ENCODE assay signal across 11 cellular contexts in genomic region chr3:9820944-9821343, GRCh38. TPM values are rescaled to one million over a fixed set of nuclear protein-coding genes. Genes with fewer than 3 reads are reported as not detected.
DNase-seq lines count a peak whose midpoint lies in the region; ATAC-seq, FAIRE-seq and TF ChIP-seq lines count a peak whose summit lies in the region.
"Had no signal": no experiment of that assay in that cellular context is flagged by ENCODE, and none has a peak within 500 bp of the region (broad histone marks: within the 10 kb centered on the region; RNA-seq: fewer than 3 reads in every experiment).

No MANE protein-coding gene starts in this region.

- H3K4me1 ChIP-seq in GM12878 (ENCODE audit: control insufficient read depth, insufficient read depth, low read length), result no peaks in the 10 kb centered on the region
- H3K4me1 ChIP-seq in right lobe of liver, result no peaks in the 10 kb centered on the region
- no peaks in the 10 kb centered on the region for H3K4me1 ChIP-seq in upper lobe of left lung
- H3K4me1 ChIP-seq: colonic mucosa had no signal

- intact Hi-C loops in GM12878 (cut with micrococcal nuclease; ENCODE audit: unreplicated experiment) (no loop called here), right lobe of liver (cut with DNase I) (no loop called here)

- BruUV-seq in GM12878 (replicated peaks; lab: Mats Ljungman, UMichigan), result no TSS peak

- H3K27ac ChIP-seq in GM12878 (ENCODE audit: control insufficient read depth, insufficient read depth), result no peak overlapping the region
- no peak overlapping the region for H3K27ac ChIP-seq in right lobe of liver
- H3K27ac ChIP-seq in upper lobe of left lung, result no peak overlapping the region
- H3K27ac ChIP-seq: colonic mucosa had no signal

- RAD21 ChIA-PET in GM12878 (lab: Charles Lee; ENCODE audit: unreplicated experiment), result no interaction called here

- no peaks in the 10 kb centered on the region for H3K9me3 ChIP-seq in GM12878 (replicated peaks; ENCODE audit: control insufficient read depth, insufficient read depth, low read length)
- H3K9me3 ChIP-seq in right lobe of liver, result no peaks in the 10 kb centered on the region
- no peaks in the 10 kb centered on the region for H3K9me3 ChIP-seq in upper lobe of left lung
- H3K9me3 ChIP-seq: colonic mucosa had no signal

- CTCF ChIA-PET in GM12878 (lab: Yijun Ruan, JAX), result interaction anchor here (2.4 kb wide), 1 partner anchor 10 kb away, joined by 6 read pairs; no protein-coding TSS in a partner anchor

- 0 out of 3 replicates have a peak, but pooled peaks have one; percentile 21 for TF ChIP-seq CTCF in GM12872 (IDR thresholded peaks at IDR 0.05; ENCODE audit: insufficient read depth, low read depth, low read length)
- peak; percentile 23 for TF ChIP-seq CTCF in NB4 (IDR thresholded peaks at IDR 0.05; ENCODE audit: low read depth, low read length)
- 0 out of 6 replicates have a peak, but pooled peaks of 2 of the 3 experiments have one; percentile 13 to 22 for TF ChIP-seq CTCF in GM12878 (IDR thresholded peaks at IDR 0.05 in 2 of 3, conservative IDR thresholded peaks at IDR 0.05 in 1 of 3; ENCODE audit: control insufficient read depth in 2 of 3, extremely low read depth in 1 of 3, insufficient read depth in 1 of 3, low read depth in 3 of 3, low read length in 3 of 3)
- peak; percentile 21 to 26 (median 24) for TF ChIP-seq CTCF in right lobe of liver (IDR thresholded peaks at IDR 0.05)
- TF ChIP-seq CTCF in upper lobe of left lung (IDR thresholded peaks at IDR 0.05), result peak in 1 of 6 experiments; percentile 11

- H3K36me3 ChIP-seq in GM12878 (ENCODE audit: control insufficient read depth in 2 of 2, insufficient read depth in 2 of 2, low read length in 1 of 2), result no peaks in the 10 kb centered on the region
- H3K36me3 ChIP-seq in right lobe of liver, result no peaks in the 10 kb centered on the region
- H3K36me3 ChIP-seq in upper lobe of left lung, result peaks cover 0 to 15% (median 7%) of the 10 kb centered on the region in 4 donors
- H3K36me3 ChIP-seq: colonic mucosa had no signal

- H4K20me1 ChIP-seq in GM12878 (ENCODE audit: control insufficient read depth, insufficient read depth), result no peaks in the 10 kb centered on the region

- DNase-seq in NB4 (ENCODE audit: low read depth) (peak; percentile 27), GM12878 (ENCODE audit: low read depth, low spot score) (no peak), right lobe of liver (peak in 1 of 3 donors; percentile 5), SKM-1 treated with dmso at 0.1 percent for 144 hours (lab: John Stamatoyannopoulos, UW; ENCODE audit: unreplicated experiment) (no peak), NCI-H187 treated with DMSO at 0.1 percent for 48 hours (lab: John Stamatoyannopoulos, UW) (no peak), glomerular visceral epithelial cell (ENCODE audit: extremely low spot score) (no peak), upper lobe of left lung (no peak)
- DNase-seq: colonic mucosa, islet precursor cell, NCI-H524 treated with DMSO at 0.1 percent for 48 hours had no signal

- WGBS in GM12878 (ENCODE audit: insufficient coverage, insufficient replicate concordance, low lambda C conversion rate, missing lambda C conversion rate), result 94% methylated on average over 2 of the region's 2 CpGs
- WGBS in right lobe of liver (ENCODE audit: insufficient coverage, low coverage, low lambda C conversion rate, missing lambda C conversion rate), result 75% methylated on average over 1 of the region's 2 CpGs
- WGBS in upper lobe of left lung, 2 donors, result 81 to 86% methylated on average over 2 of the region's 2 CpGs

- no peak overlapping the region for H3K9ac ChIP-seq in GM12878 (ENCODE audit: control insufficient read depth, insufficient read depth, low read length)

- H3K4me3 ChIP-seq in NB4 (ENCODE audit: low read depth, low read length) (no peak overlapping the region), GM12878 (no peak overlapping the region), right lobe of liver (no peak overlapping the region), upper lobe of left lung (no peak overlapping the region)
- H3K4me3 ChIP-seq: colonic mucosa had no signal

- in situ Hi-C loops in GM12878 (cut with MboI), result no loop called here

- no peak for FAIRE-seq in GM12878 (lab: Jason Lieb, UNC)

- peak; percentile 68 for ATAC-seq in GM12878
- ATAC-seq in right lobe of liver, result peak; percentile 46 to 64 (median 54)
- no peak for ATAC-seq in upper lobe of left lung (ENCODE audit: low FRiP score in 2 of 2)

- no peak for TF ChIP-seq RAD21 in GM12878 (IDR thresholded peaks at IDR 0.05; ENCODE audit: insufficient read depth, low read depth, low read length)

- SMC1A ChIA-PET in GM12878 (lab: Charles Lee; ENCODE audit: uncharacterized antibody, unreplicated experiment), result no interaction called here

- H3K4me2 ChIP-seq in GM12878 (ENCODE audit: control insufficient read depth, insufficient read depth), result no peak overlapping the region

- H3K79me2 ChIP-seq in GM12878 (ENCODE audit: control insufficient read depth, insufficient read depth, low read length), result no peaks in the 10 kb centered on the region

- POLR2A ChIA-PET in GM12878 (lab: Charles Lee), result no interaction called here

- no peak overlapping the region for H2AFZ ChIP-seq in GM12878 (ENCODE audit: control insufficient read depth, low read depth, low read length)

- TF ChIP-seq EP300 in GM12878 (IDR thresholded peaks at IDR 0.05; ENCODE audit: borderline replicate concordance in 1 of 2, control insufficient read depth in 1 of 2, low read depth in 2 of 2, low read length in 2 of 2), result no peak
- TF ChIP-seq EP300 in upper lobe of left lung (IDR thresholded peaks at IDR 0.05), result no peak

- H3K27me3 ChIP-seq in GM12878 (replicated peaks in 1 of 2; ENCODE audit: control insufficient read depth in 2 of 2, insufficient read depth in 2 of 2, low read length in 1 of 2), result no peaks in the 10 kb centered on the region
- no peaks in the 10 kb centered on the region for H3K27me3 ChIP-seq in right lobe of liver
- no peaks in the 10 kb centered on the region for H3K27me3 ChIP-seq in upper lobe of left lung
- H3K27me3 ChIP-seq: colonic mucosa had no signal

- TF ChIP-seq POLR2A in NB4 (IDR thresholded peaks at IDR 0.05; ENCODE audit: extremely low read depth, insufficient read length) (no peak), GM12878 (IDR thresholded peaks at IDR 0.05; ENCODE audit: low read depth, low read length) (no peak), right lobe of liver (IDR thresholded peaks at IDR 0.05) (no peak), upper lobe of left lung (IDR thresholded peaks at IDR 0.05) (no peak)

RNA-seq across cellular contexts. Expression of gene TTLL3, which starts 10.9 kb away (rescaled TPM):
- 275 and 305 TPM in 2 replicates for total RNA-seq in GM12878 (2013; cell fraction: nucleolus; rRNA removed)
- total RNA-seq in GM12878 (2014; rRNA removed) (19.9 and 22.3 TPM in 2 replicates), GM12878 (2014; rRNA removed; fragmentation: Illumina TruSeq; extraction: Trizol) (14.5 and 15.6 TPM in 2 replicates), GM12878 (2021) (30.4 and 36.1 TPM in 2 replicates), right lobe of liver (10 to 100 TPM in 3 of 6 experiments, 1 to 10 TPM in 3; 4.5 to 11.0 (median 8.6) TPM), upper lobe of left lung (100 to 1,000 TPM in 2 of 6 donors, 10 to 100 TPM in 4; 33.0 to 544 (median 64.4) TPM)
- 39.0 TPM for polyA plus RNA-seq in GM12878 (2011; ENCODE audit: low read depth)
- polyA plus RNA-seq in GM12878 (2011; rRNA removed) (33.8 and 45.3 TPM in 2 replicates), GM12878 (2014; fragmentation: Illumina TruSeq; extraction: Trizol) (30.1 and 30.7 TPM in 2 replicates), GM12878 (2014; fragmentation: Nextera tagmentation; extraction: Ambion mirVana) (1 to 10 TPM; 4.2 to 6.8 TPM), GM12878 (2014; rRNA removed) (49.3 and 51.3 TPM in 2 replicates), GM12878 (2016; fragmentation: Nextera tagmentation; extraction: Ambion mirVana) (10 to 100 TPM; 10.4 to 13.2 TPM)
- 54.6 and 61.0 TPM in 2 replicates for polyA plus RNA-seq in GM12878 (2011; cell fraction: cytosol; rRNA removed)
- polyA plus RNA-seq in GM12878 (2011; cell fraction: nucleus; rRNA removed), result 363 and 399 TPM in 2 replicates
- 50.9 and 55.6 TPM in 2 replicates for polyA plus RNA-seq in GM12878 (2012)
- 51.2 and 66.0 TPM in 2 replicates for polyA minus RNA-seq in GM12878 (2011; rRNA and poly(A)+ RNA removed)
- 11.6 and 16.2 TPM in 2 replicates for polyA minus RNA-seq in GM12878 (2011; cell fraction: cytosol; rRNA and poly(A)+ RNA removed)
- polyA minus RNA-seq in GM12878 (2011; cell fraction: nucleus; rRNA and poly(A)+ RNA removed), result 52.8 and 85.3 TPM in 2 replicates

RNA-seq across cellular contexts. Expression of gene RPUSD3, which starts 22.9 kb away (rescaled TPM):
- total RNA-seq in GM12878 (2013; cell fraction: nucleolus; rRNA removed), result 43.7 and 48.1 TPM in 2 replicates
- total RNA-seq in GM12878 (2014; rRNA removed) (38.7 and 44.8 TPM in 2 replicates), GM12878 (2014; rRNA removed; fragmentation: Illumina TruSeq; extraction: Trizol) (26.9 and 28.9 TPM in 2 replicates), GM12878 (2021) (41.3 and 44.9 TPM in 2 replicates), right lobe of liver (10 to 100 TPM; 15.8 to 34.6 (median 22.4) TPM), upper lobe of left lung (10 to 100 TPM; 23.8 to 58.7 (median 34.9) TPM)
- polyA plus RNA-seq in GM12878 (2011; ENCODE audit: low read depth), result 17.4 TPM
- polyA plus RNA-seq in GM12878 (2011; rRNA removed) (17.6 and 48.0 TPM in 2 replicates), GM12878 (2014; fragmentation: Illumina TruSeq; extraction: Trizol) (23.2 and 33.8 TPM in 2 replicates), GM12878 (2014; fragmentation: Nextera tagmentation; extraction: Ambion mirVana) (10 to 100 TPM in 1 of 2 experiments, 1 to 10 TPM in 1; 6.4 to 13.6 TPM), GM12878 (2014; rRNA removed) (38.8 and 43.2 TPM in 2 replicates), GM12878 (2016; fragmentation: Nextera tagmentation; extraction: Ambion mirVana) (10 to 100 TPM; 68.9 to 72.9 TPM)
- 44.7 and 49.4 TPM in 2 replicates for polyA plus RNA-seq in GM12878 (2011; cell fraction: cytosol; rRNA removed)
- polyA plus RNA-seq in GM12878 (2011; cell fraction: nucleus; rRNA removed), result 51.8 and 64.3 TPM in 2 replicates
- polyA plus RNA-seq in GM12878 (2012), result 25.4 and 31.3 TPM in 2 replicates
- polyA minus RNA-seq in GM12878 (2011; rRNA and poly(A)+ RNA removed), result 32.4 and 38.2 TPM in 2 replicates
- polyA minus RNA-seq in GM12878 (2011; cell fraction: cytosol; rRNA and poly(A)+ RNA removed), result 7.4 and 19.8 TPM in 2 replicates
- polyA minus RNA-seq in GM12878 (2011; cell fraction: nucleus; rRNA and poly(A)+ RNA removed), result 12.5 and 24.1 TPM in 2 replicates

RNA-seq across cellular contexts. Expression of gene ARPC4, which starts 28.1 kb away (rescaled TPM):
- 176 and 182 TPM in 2 replicates for total RNA-seq in GM12878 (2013; cell fraction: nucleolus; rRNA removed)
- total RNA-seq in GM12878 (2014; rRNA removed) (329 and 354 TPM in 2 replicates), GM12878 (2014; rRNA removed; fragmentation: Illumina TruSeq; extraction: Trizol) (243 and 257 TPM in 2 replicates), GM12878 (2021) (274 and 277 TPM in 2 replicates), right lobe of liver (10 to 100 TPM; 42.0 to 80.3 (median 57.3) TPM), upper lobe of left lung (100 to 1,000 TPM in 5 of 6 donors, 10 to 100 TPM in 1; 88.3 to 186 (median 158) TPM)
- 159 TPM for polyA plus RNA-seq in GM12878 (2011; ENCODE audit: low read depth)
- polyA plus RNA-seq in GM12878 (2011; rRNA removed) (177 and 192 TPM in 2 replicates), GM12878 (2014; fragmentation: Illumina TruSeq; extraction: Trizol) (260 and 266 TPM in 2 replicates), GM12878 (2014; fragmentation: Nextera tagmentation; extraction: Ambion mirVana) (10 to 100 TPM; 42.0 to 55.9 TPM), GM12878 (2014; rRNA removed) (293 and 302 TPM in 2 replicates), GM12878 (2016; fragmentation: Nextera tagmentation; extraction: Ambion mirVana) (100 to 1,000 TPM; 313 to 326 TPM)
- polyA plus RNA-seq in GM12878 (2011; cell fraction: cytosol; rRNA removed), result 168 and 237 TPM in 2 replicates
- 109 and 131 TPM in 2 replicates for polyA plus RNA-seq in GM12878 (2011; cell fraction: nucleus; rRNA removed)
- 206 and 224 TPM in 2 replicates for polyA plus RNA-seq in GM12878 (2012)
- 174 and 234 TPM in 2 replicates for polyA minus RNA-seq in GM12878 (2011; rRNA and poly(A)+ RNA removed)
- 133 and 141 TPM in 2 replicates for polyA minus RNA-seq in GM12878 (2011; cell fraction: cytosol; rRNA and poly(A)+ RNA removed)
- polyA minus RNA-seq in GM12878 (2011; cell fraction: nucleus; rRNA and poly(A)+ RNA removed), result 58.4 and 99.3 TPM in 2 replicates

RNA-seq across cellular contexts. Expression of gene TADA3, which starts 28.7 kb away (rescaled TPM):
- 15.3 and 16.4 TPM in 2 replicates for total RNA-seq in GM12878 (2013; cell fraction: nucleolus; rRNA removed)
- 61.6 and 71.2 TPM in 2 replicates for total RNA-seq in GM12878 (2014; rRNA removed)
- 38.2 and 41.2 TPM in 2 replicates for total RNA-seq in GM12878 (2014; rRNA removed; fragmentation: Illumina TruSeq; extraction: Trizol)
- total RNA-seq in GM12878 (2021), result 50.5 and 52.2 TPM in 2 replicates
- polyA plus RNA-seq in GM12878 (2011; ENCODE audit: low read depth), result 16.9 TPM
- 19.6 and 33.6 TPM in 2 replicates for polyA plus RNA-seq in GM12878 (2011; rRNA removed)
- polyA plus RNA-seq in GM12878 (2011; cell fraction: cytosol; rRNA removed), result 50.5 and 55.8 TPM in 2 replicates
- 33.5 and 35.2 TPM in 2 replicates for polyA plus RNA-seq in GM12878 (2011; cell fraction: nucleus; rRNA removed)
- polyA plus RNA-seq in GM12878 (2012), result 31.8 and 35.6 TPM in 2 replicates
- polyA plus RNA-seq in GM12878 (2014; fragmentation: Illumina TruSeq; extraction: Trizol), result 26.0 and 49.8 TPM in 2 replicates
- polyA plus RNA-seq in GM12878 (2014; fragmentation: Nextera tagmentation; extraction: Ambion mirVana), result 1 to 10 TPM; 2.6 to 9.0 TPM
- polyA plus RNA-seq in GM12878 (2014; rRNA removed), result 55.7 and 63.4 TPM in 2 replicates
- polyA plus RNA-seq in GM12878 (2016; fragmentation: Nextera tagmentation; extraction: Ambion mirVana), result 10 to 100 TPM; 64.7 to 71.0 TPM
- polyA minus RNA-seq in GM12878 (2011; rRNA and poly(A)+ RNA removed), result 17.2 and 38.1 TPM in 2 replicates
- polyA minus RNA-seq in GM12878 (2011; cell fraction: cytosol; rRNA and poly(A)+ RNA removed), result 17.3 and 17.9 TPM in 2 replicates
- 10.2 and 15.5 TPM in 2 replicates for polyA minus RNA-seq in GM12878 (2011; cell fraction: nucleus; rRNA and poly(A)+ RNA removed)
- 10 to 100 TPM; 24.6 to 43.8 (median 28.1) TPM for total RNA-seq in right lobe of liver
- total RNA-seq in upper lobe of left lung, result 10 to 100 TPM; 48.2 to 68.0 (median 60.7) TPM

RNA-seq across cellular contexts. Expression of gene CAMK1, which starts 51.2 kb away (rescaled TPM):
- not detected in 2 replicates for total RNA-seq in GM12878 (2013; cell fraction: nucleolus; rRNA removed)
- total RNA-seq in GM12878 (2014; rRNA removed), result 0.44 and 0.73 TPM in 2 replicates
- 0.31 and 0.32 TPM in 2 replicates for total RNA-seq in GM12878 (2014; rRNA removed; fragmentation: Illumina TruSeq; extraction: Trizol)
- 0.61 and 0.64 TPM in 2 replicates for total RNA-seq in GM12878 (2021)
- 0.79 TPM for polyA plus RNA-seq in GM12878 (2011; ENCODE audit: low read depth)
- 0.16 and 0.24 TPM in 2 replicates for polyA plus RNA-seq in GM12878 (2011; rRNA removed)
- 0.48 and 0.67 TPM in 2 replicates for polyA plus RNA-seq in GM12878 (2011; cell fraction: cytosol; rRNA removed)
- 0.43 and 0.47 TPM in 2 replicates for polyA plus RNA-seq in GM12878 (2011; cell fraction: nucleus; rRNA removed)
- polyA plus RNA-seq in GM12878 (2012), result 1.0 and 1.6 TPM in 2 replicates
- polyA plus RNA-seq in GM12878 (2014; fragmentation: Illumina TruSeq; extraction: Trizol), result 0.28 TPM in 1 of 2 replicates, not detected in the other
- not detected for polyA plus RNA-seq in GM12878 (2014; fragmentation: Nextera tagmentation; extraction: Ambion mirVana)
- 0.18 and 0.37 TPM in 2 replicates for polyA plus RNA-seq in GM12878 (2014; rRNA removed)
- 1 to 10 TPM; 1.5 to 2.1 TPM for polyA plus RNA-seq in GM12878 (2016; fragmentation: Nextera tagmentation; extraction: Ambion mirVana)
- 0.37 and 0.67 TPM in 2 replicates for polyA minus RNA-seq in GM12878 (2011; rRNA and poly(A)+ RNA removed)
- polyA minus RNA-seq in GM12878 (2011; cell fraction: cytosol; rRNA and poly(A)+ RNA removed), result not detected in 2 replicates
- polyA minus RNA-seq in GM12878 (2011; cell fraction: nucleus; rRNA and poly(A)+ RNA removed), result 0.12 TPM in 1 of 2 replicates, not detected in the other
- total RNA-seq in right lobe of liver, result 10 to 100 TPM; 10.8 to 33.4 (median 24.5) TPM
- total RNA-seq in upper lobe of left lung, result 10 to 100 TPM; 19.5 to 44.0 (median 27.6) TPM

Comparison
In these comparisons a context has a peak if more than half of its experiments do, and no peak if none do; other contexts are left out.
1. ATAC-seq: peak in GM12878 (single experiment) and right lobe of liver (4 of 4); none in upper lobe of left lung (0 of 2).